28 cellular contexts compared by ENCODE assay signal in the genomic region with DNA sequence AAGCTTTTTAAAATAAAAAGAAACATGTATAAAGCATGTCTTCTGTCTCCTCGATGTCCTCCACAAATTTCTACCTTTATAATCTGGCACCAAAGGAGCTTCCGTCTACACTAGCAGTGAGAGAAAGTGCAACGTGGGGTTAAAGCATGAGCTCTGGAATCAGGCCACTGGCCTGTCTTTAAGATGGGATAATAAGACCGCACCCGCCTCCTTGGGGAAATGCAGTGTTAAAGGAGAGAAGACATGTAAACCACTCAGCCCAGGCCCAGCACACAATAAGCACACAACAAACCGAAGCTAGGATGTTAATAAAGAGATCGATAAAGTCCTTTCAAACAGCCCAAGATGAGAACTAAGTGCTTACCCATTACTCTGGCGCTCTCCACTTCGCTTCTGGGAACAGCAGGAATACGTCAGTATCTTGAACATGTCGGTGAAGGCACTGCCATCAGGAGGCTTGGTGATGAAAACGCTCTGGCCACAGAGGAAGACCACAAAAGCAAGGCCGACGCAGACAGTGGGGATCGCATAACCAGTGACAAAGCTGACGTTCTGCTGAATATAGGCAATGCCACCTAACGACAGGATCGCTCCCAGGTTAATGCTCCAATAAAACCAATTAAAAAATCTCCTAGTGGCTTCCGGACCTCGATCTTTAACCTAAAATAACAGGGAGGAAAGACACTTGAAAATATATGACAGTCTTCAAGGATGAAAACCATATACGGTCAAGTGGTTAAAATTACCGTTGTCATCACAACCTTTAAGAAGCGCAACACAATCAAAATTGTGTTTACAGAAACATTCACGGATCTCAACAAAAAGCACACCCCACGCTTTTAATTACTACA. TPM values are rescaled to one million over a fixed set of nuclear protein-coding genes. Genes with fewer than 3 reads are reported as not detected.
DNase-seq lines count a peak whose midpoint lies in the region; ATAC-seq and TF ChIP-seq lines count a peak whose summit lies in the region.
"Had no signal": no experiment of that assay in that cellular context is flagged by ENCODE, and none has a peak within 500 bp of the region (broad histone marks: within the 10 kb centered on the region; RNA-seq: fewer than 3 reads in every experiment).

No MANE protein-coding gene starts in this region.

- intact Hi-C loops in natural killer cell (cut with micrococcal nuclease) = loop anchor here (1.0 to 5.0 kb wide), 3 partner anchors 10 to 67 kb away; no protein-coding TSS in a partner anchor
- intact Hi-C loops in CD4-positive, alpha-beta T cell (cut with DNase I, micrococcal nuclease) = no loop called here

- H3K9ac ChIP-seq in adipocyte (ENCODE audit: low read length) (peak overlapping the region; percentile 1), stomach smooth muscle (ENCODE audit: low read length in 2 of 2) (no peak overlapping the region)
- H3K9ac ChIP-seq: SK-N-SH had no signal

- H3K27me3 Mint-ChIP-seq in activated T-cell treated with anti-CD3 and anti-CD28 coated beads, Interleukin-2, amount 50 U/mL, for 72 hours (ENCODE audit: low read depth) = no peaks in the 10 kb centered on the region
- H3K27me3 Mint-ChIP-seq in natural killer cell (ENCODE audit: low read depth in 2 of 2) = no peaks in the 10 kb centered on the region
- no peaks in the 10 kb centered on the region for H3K27me3 Mint-ChIP-seq in CD4-positive, alpha-beta T cell

- no peak for DNase-seq in activated T-cell treated with anti-CD3 and anti-CD28 coated beads, Interleukin-2, amount 50 U/mL, for 72 hours
- no peak for DNase-seq in activated T-cell treated with anti-CD3 and anti-CD28 coated beads for 4 hours
- no peak for DNase-seq in adipocyte (ENCODE audit: low read depth)
- peak; percentile 66 for DNase-seq in natural killer cell
- no peak for DNase-seq in CD4-positive, alpha-beta T cell
- DNase-seq in COR-L47 (lab: John Stamatoyannopoulos, UW) = no peak
- DNase-seq: activated CD4-positive, alpha-beta T cell treated with anti-CD3 and anti-CD28 coated beads, Interleukin-2, amount 50 U/mL, for 4 hours; activated naive CD4-positive, alpha-beta T cell; amygdala; C1 segment of cervical spinal cord; dermis blood vessel endothelial cell; H7; left lung; NCI-H1436 treated with DMSO at 0.1 percent for 48 hours; NCI-H2227 treated with DMSO at 0.1 percent for 48 hours; NCI-H748 treated with DMSO at 0.1 percent for 48 hours; RPMI8226; SK-N-SH; small intestine; stimulated activated CD4-positive, alpha-beta T cell treated with anti-CD3 and anti-CD28 coated beads, Interleukin-2, amount 100 ng/mL, for 48 hours; upper lobe of left lung had no signal

- H3K4me1 ChIP-seq in adipocyte (ENCODE audit: control insufficient read depth, insufficient read depth, low read length) (peaks cover 90% of the 10 kb centered on the region), stomach smooth muscle (ENCODE audit: control insufficient read depth, insufficient read depth, low read length) (peaks cover 38% of the 10 kb centered on the region)

- no peaks in the 10 kb centered on the region for H3K9me3 ChIP-seq in adipocyte (ENCODE audit: control insufficient read depth, low read length)
- no peaks in the 10 kb centered on the region for H3K9me3 ChIP-seq in stomach smooth muscle (ENCODE audit: control insufficient read depth in 2 of 2, low read length in 2 of 2)
- no peaks in the 10 kb centered on the region for H3K9me3 ChIP-seq in CD4-positive, alpha-beta T cell (ENCODE audit: control insufficient read depth, low read length)
- H3K9me3 ChIP-seq: left lung, SK-N-SH, upper lobe of left lung had no signal

- peak overlapping the region; percentile 48 for H3K27ac Mint-ChIP-seq in activated T-cell treated with anti-CD3 and anti-CD28 coated beads, Interleukin-2, amount 50 U/mL, for 72 hours
- H3K27ac Mint-ChIP-seq in natural killer cell = peak overlapping the region; percentile 99
- no peak overlapping the region for H3K27ac Mint-ChIP-seq in CD4-positive, alpha-beta T cell
- H3K27ac Mint-ChIP-seq: WTC11 had no signal

- no peaks in the 10 kb centered on the region for H3K9me3 Mint-ChIP-seq in activated T-cell treated with anti-CD3 and anti-CD28 coated beads, Interleukin-2, amount 50 U/mL, for 72 hours
- H3K9me3 Mint-ChIP-seq in natural killer cell = no peaks in the 10 kb centered on the region
- no peaks in the 10 kb centered on the region for H3K9me3 Mint-ChIP-seq in CD4-positive, alpha-beta T cell

- POLR2A ChIA-PET in CD4-positive, alpha-beta T cell (lab: Charles Lee) = no interaction called here

- H3K36me3 ChIP-seq in adipocyte (ENCODE audit: control insufficient read depth, insufficient read depth, low read length, severe bottlenecking) = no peaks in the 10 kb centered on the region
- H3K36me3 ChIP-seq in stomach smooth muscle (ENCODE audit: control insufficient read depth in 2 of 2, insufficient read depth in 2 of 2, low read length in 2 of 2) = peaks cover 9 to 11% of the 10 kb centered on the region in 2 donors
- H3K36me3 ChIP-seq: cardiac muscle cell had no signal

- H3K27me3 ChIP-seq in adipocyte (replicated peaks; ENCODE audit: control insufficient read depth, insufficient read depth, low read length) (no peaks in the 10 kb centered on the region), stomach smooth muscle (ENCODE audit: control insufficient read depth in 1 of 2, insufficient read depth in 2 of 2, low read length in 2 of 2) (no peaks in the 10 kb centered on the region)
- H3K27me3 ChIP-seq in CD4-positive, alpha-beta T cell (ENCODE audit: control insufficient read depth, insufficient read depth, low read length) = no peaks in the 10 kb centered on the region
- H3K27me3 ChIP-seq: cardiac muscle cell, left lung, upper lobe of left lung had no signal

- H3K4me3 Mint-ChIP-seq in activated T-cell treated with anti-CD3 and anti-CD28 coated beads, Interleukin-2, amount 50 U/mL, for 72 hours = peak overlapping the region in 1 of 2 donors; percentile 6
- peak overlapping the region; percentile 88 for H3K4me3 Mint-ChIP-seq in natural killer cell
- no peak overlapping the region for H3K4me3 Mint-ChIP-seq in CD4-positive, alpha-beta T cell
- H3K4me3 Mint-ChIP-seq: WTC11 had no signal

- ATAC-seq in activated T-cell treated with anti-CD3 and anti-CD28 coated beads, Interleukin-2, amount 50 U/mL, for 72 hours (replicated peaks in 1 of 2) = no peak
- ATAC-seq in natural killer cell = peak; percentile 16 to 46 (median 41)
- no peak for ATAC-seq in HG02870 (IDR thresholded peaks at IDR 0.05; ENCODE audit: unreplicated experiment)
- no peak for ATAC-seq in CD4-positive, alpha-beta T cell (ENCODE audit: poor library complexity)
- ATAC-seq: K562, left lung, WTC11 had no signal

- peak overlapping the region; percentile 46 for H3K27ac ChIP-seq in stomach smooth muscle (ENCODE audit: low read length)
- H3K27ac ChIP-seq in CD4-positive, alpha-beta T cell (ENCODE audit: low read depth, low read length) = no peak overlapping the region
- H3K27ac ChIP-seq: cardiac muscle cell, left lung had no signal

- CTCF ChIA-PET in CD4-positive, alpha-beta T cell (lab: Charles Lee) = no interaction called here

- no peak for TF ChIP-seq CTCF in natural killer cell (IDR thresholded peaks at IDR 0.05)
- no peak for TF ChIP-seq CTCF in CD4-positive, alpha-beta T cell (IDR thresholded peaks at IDR 0.05)

- H3K4me3 ChIP-seq in adipocyte (ENCODE audit: low read length) (peak overlapping the region; percentile 54), stomach smooth muscle (ENCODE audit: low read length in 2 of 2) (no peak overlapping the region)
- H3K4me3 ChIP-seq: cardiac muscle cell, K562, left lung, upper lobe of left lung had no signal

- H3K36me3 Mint-ChIP-seq in activated T-cell treated with anti-CD3 and anti-CD28 coated beads, Interleukin-2, amount 50 U/mL, for 72 hours (ENCODE audit: insufficient read depth in 2 of 2) = peaks cover 10 to 15% of the 10 kb centered on the region in 2 donors
- H3K36me3 Mint-ChIP-seq in natural killer cell = peaks cover 24% of the 10 kb centered on the region
- peaks cover 41% of the 10 kb centered on the region for H3K36me3 Mint-ChIP-seq in CD4-positive, alpha-beta T cell (ENCODE audit: low read depth)

- peaks cover 76% of the 10 kb centered on the region for H3K4me1 Mint-ChIP-seq in activated T-cell treated with anti-CD3 and anti-CD28 coated beads, Interleukin-2, amount 50 U/mL, for 72 hours (ENCODE audit: low read depth)
- H3K4me1 Mint-ChIP-seq in natural killer cell = peaks cover 88 to 95% of the 10 kb centered on the region in 2 donors
- H3K4me1 Mint-ChIP-seq in CD4-positive, alpha-beta T cell (ENCODE audit: low read depth) = peaks cover 80% of the 10 kb centered on the region

RNA-seq across cellular contexts. Expression of a gene that starts 9.1 kb away (rescaled TPM):
- total RNA-seq in activated T-cell treated with anti-CD3 and anti-CD28 coated beads, Interleukin-2, amount 50 U/mL, for 72 hours = 10 to 100 TPM; 19.4 to 19.8 TPM
- 100 to 1,000 TPM; 176 to 306 (median 250) TPM for total RNA-seq in natural killer cell
- 10 to 100 TPM; 18.4 to 18.5 TPM for total RNA-seq in CD4-positive, alpha-beta T cell

RNA-seq across cellular contexts. Expression of a gene that starts 38.6 kb away (rescaled TPM):
- total RNA-seq in activated T-cell treated with anti-CD3 and anti-CD28 coated beads, Interleukin-2, amount 50 U/mL, for 72 hours = under 1 TPM in 1 of 2 donors, not detected in 1; 0.41 TPM
- total RNA-seq in natural killer cell = 1 to 10 TPM in 2 of 3 donors, under 1 TPM in 1; 0.33 to 3.2 (median 2.6) TPM
- under 1 TPM; 0.19 to 0.22 TPM for total RNA-seq in CD4-positive, alpha-beta T cell
- total RNA-seq: A673, dermis blood vessel endothelial cell, pulmonary artery endothelial cell had no signal

Comparison
In these comparisons a context has a peak if more than half of its experiments do, and no peak if none do; other contexts are left out.
1. ATAC-seq: peak in natural killer cell (3 of 3); none in activated T-cell treated with anti-CD3 and anti-CD28 coated beads, Interleukin-2, amount 50 U/mL, for 72 hours (0 of 2), HG02870 (single experiment) and CD4-positive, alpha-beta T cell (single experiment).
2. RNA of a gene that starts 9.1 kb away (total RNA-seq): 176 to 306 TPM in natural killer cell; 19.4 to 19.8 TPM in activated T-cell treated with anti-CD3 and anti-CD28 coated beads, Interleukin-2, amount 50 U/mL, for 72 hours and 18.4 to 18.5 TPM in CD4-positive, alpha-beta T cell; every median in the first group is over 4 times any median in the second.